ENCODE assay signal across 1 cellular context in the genomic region with DNA sequence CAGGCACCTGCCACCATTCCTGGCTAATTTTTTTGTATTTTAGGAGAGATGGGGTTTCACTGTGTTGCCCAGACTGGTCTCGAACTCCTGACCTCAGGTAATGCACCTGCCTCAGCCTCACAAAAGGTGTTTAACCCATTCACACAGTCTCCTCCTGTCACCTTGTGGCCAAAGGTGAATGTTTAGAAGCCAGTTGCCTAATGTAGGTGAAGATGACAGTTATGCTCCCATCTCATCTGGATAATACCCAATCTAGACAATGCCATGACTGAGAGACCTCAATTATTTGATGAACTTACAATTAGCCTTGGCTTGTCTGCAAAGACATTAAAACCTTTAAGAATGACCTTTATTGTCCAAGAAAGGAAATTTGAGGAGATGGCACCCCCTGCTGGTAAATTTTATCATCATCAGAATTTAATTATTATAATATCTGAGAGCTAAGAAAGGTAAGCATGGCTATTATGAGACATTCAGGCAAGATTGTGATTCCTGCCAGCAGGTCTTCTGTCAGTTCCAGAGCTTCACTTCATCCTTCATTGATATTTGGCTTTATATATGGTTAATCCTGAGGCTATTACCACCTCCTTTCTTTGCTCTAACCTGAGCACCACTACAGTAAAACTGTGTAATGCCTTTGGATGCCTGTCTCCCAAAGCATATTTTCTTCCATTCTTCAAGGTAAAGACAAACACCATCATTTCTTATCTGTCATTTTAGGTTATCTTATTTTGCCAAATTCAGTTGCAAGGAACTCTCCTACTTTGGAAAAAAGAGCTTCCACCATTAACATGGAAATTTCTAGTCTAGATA.
TF ChIP-seq lines count a peak whose summit lies in the region.

No MANE protein-coding gene starts in this region.

TF ChIP-seq in HepG2, 621 proteins besides CTCF, POLR2A, EP300 and RAD21 (continued from another document and continues in another):
- TF ChIP-seq, protein P1, sequence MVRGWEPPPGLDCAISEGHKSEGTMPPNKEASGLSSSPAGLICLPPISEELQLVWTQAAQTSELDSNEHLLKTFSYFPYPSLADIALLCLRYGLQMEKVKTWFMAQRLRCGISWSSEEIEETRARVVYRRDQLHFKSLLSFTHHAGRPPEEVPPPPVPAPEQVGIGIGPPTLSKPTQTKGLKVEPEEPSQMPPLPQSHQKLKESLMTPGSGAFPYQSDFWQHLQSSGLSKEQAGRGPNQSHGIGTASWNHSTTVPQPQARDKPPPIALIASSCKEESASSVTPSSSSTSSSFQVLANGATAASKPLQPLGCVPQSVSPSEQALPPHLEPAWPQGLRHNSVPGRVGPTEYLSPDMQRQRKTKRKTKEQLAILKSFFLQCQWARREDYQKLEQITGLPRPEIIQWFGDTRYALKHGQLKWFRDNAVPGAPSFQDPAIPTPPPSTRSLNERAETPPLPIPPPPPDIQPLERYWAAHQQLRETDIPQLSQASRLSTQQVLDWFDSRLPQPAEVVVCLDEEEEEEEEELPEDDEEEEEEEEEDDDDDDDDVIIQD (CRISPR knock-in tag; IDR thresholded peaks at IDR 0.05; ENCODE audit: low read depth), result 0 out of 2 replicates have a peak, but pooled peaks have one; percentile 17
- TF ChIP-seq ZNF883 (CRISPR knock-in tag; IDR thresholded peaks at IDR 0.05; ENCODE audit: not compliant biosample characterization) (peak; percentile 43), ZNF607 (CRISPR knock-in tag; IDR thresholded peaks at IDR 0.05; ENCODE audit: borderline replicate concordance) (no peak), STAG1 (CRISPR knock-in tag; IDR thresholded peaks at IDR 0.05) (peak; percentile 99), ZSCAN21 (CRISPR knock-in tag; IDR thresholded peaks at IDR 0.05; ENCODE audit: borderline replicate concordance) (0 out of 2 replicates have a peak, but pooled peaks have one; percentile 34), GATAD2A (CRISPR knock-in tag; IDR thresholded peaks at IDR 0.05) (0 out of 2 replicates have a peak, but pooled peaks have one; percentile 30), RBM22 (optimal IDR thresholded peaks at IDR 0.05; ENCODE audit: low read length) (no peak), ZMYM4 (CRISPR knock-in tag; IDR thresholded peaks at IDR 0.05) (peak; percentile 70), ZIK1 (CRISPR knock-in tag; IDR thresholded peaks at IDR 0.05; ENCODE audit: borderline replicate concordance, low read depth) (no peak), ZNF205 (CRISPR knock-in tag; IDR thresholded peaks at IDR 0.05) (peak; percentile 44; the same call in 1 of the 2 replicates), ZFX (CRISPR knock-in tag; IDR thresholded peaks at IDR 0.05; ENCODE audit: low read depth) (no peak), ESRRA (CRISPR knock-in tag; IDR thresholded peaks at IDR 0.05; ENCODE audit: low read depth) (peak; percentile 50; the same call in 1 of the 2 replicates), ZMYM2 (CRISPR knock-in tag; IDR thresholded peaks at IDR 0.05) (peak; percentile 82), FOXA3 (CRISPR knock-in tag; IDR thresholded peaks at IDR 0.05) (peak; percentile 6; the same call in 1 of the 2 replicates), TARDBP (CRISPR knock-in tag; IDR thresholded peaks at IDR 0.05) (0 out of 2 replicates have a peak, but pooled peaks have one; percentile 36), FOSL2 (CRISPR knock-in tag; IDR thresholded peaks at IDR 0.05) (0 out of 2 replicates have a peak, but pooled peaks have one; percentile 44), REXO4 (CRISPR knock-in tag; IDR thresholded peaks at IDR 0.05; ENCODE audit: borderline replicate concordance) (no peak), SMAD9 (CRISPR knock-in tag; IDR thresholded peaks at IDR 0.05) (peak; percentile 79; the same call in 1 of the 2 replicates), SP140L (CRISPR knock-in tag; IDR thresholded peaks at IDR 0.05; ENCODE audit: borderline replicate concordance) (peak; percentile 49; the same call in 1 of the 2 replicates), REPIN1 (CRISPR knock-in tag; IDR thresholded peaks at IDR 0.05; ENCODE audit: borderline replicate concordance, low read depth) (peak; percentile 73; the same call in 1 of the 2 replicates), NCOA1 (CRISPR knock-in tag; IDR thresholded peaks at IDR 0.05) (0 out of 2 replicates have a peak, but pooled peaks have one; percentile 47), FOXK2 (IDR thresholded peaks at IDR 0.05) (no peak), CHD2 (IDR thresholded peaks at IDR 0.05; ENCODE audit: low read depth, low read length) (no peak), ADNP (CRISPR knock-in tag; IDR thresholded peaks at IDR 0.05) (0 out of 2 replicates have a peak, but pooled peaks have one; percentile 67), MED1 (CRISPR knock-in tag; IDR thresholded peaks at IDR 0.05) (0 out of 2 replicates have a peak, but pooled peaks have one; percentile 38), ISL2 (CRISPR knock-in tag; IDR thresholded peaks at IDR 0.05) (0 out of 2 replicates have a peak, but pooled peaks have one; percentile 15), ELF3 (CRISPR knock-in tag; IDR thresholded peaks at IDR 0.05) (0 out of 2 replicates have a peak, but pooled peaks have one; percentile 31)
- TF ChIP-seq, protein P2, sequence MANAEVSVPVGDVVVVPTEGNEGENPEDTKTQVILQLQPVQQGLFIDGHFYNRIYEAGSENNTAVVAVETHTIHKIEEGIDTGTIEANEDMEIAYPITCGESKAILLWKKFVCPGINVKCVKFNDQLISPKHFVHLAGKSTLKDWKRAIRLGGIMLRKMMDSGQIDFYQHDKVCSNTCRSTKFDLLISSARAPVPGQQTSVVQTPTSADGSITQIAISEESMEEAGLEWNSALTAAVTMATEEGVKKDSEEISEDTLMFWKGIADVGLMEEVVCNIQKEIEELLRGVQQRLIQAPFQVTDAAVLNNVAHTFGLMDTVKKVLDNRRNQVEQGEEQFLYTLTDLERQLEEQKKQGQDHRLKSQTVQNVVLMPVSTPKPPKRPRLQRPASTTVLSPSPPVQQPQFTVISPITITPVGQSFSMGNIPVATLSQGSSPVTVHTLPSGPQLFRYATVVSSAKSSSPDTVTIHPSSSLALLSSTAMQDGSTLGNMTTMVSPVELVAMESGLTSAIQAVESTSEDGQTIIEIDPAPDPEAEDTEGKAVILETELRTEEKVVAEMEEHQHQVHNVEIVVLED (CRISPR knock-in tag; IDR thresholded peaks at IDR 0.05; ENCODE audit: borderline replicate concordance), result peak; percentile 36; the same call in 1 of the 2 replicates
- TF ChIP-seq, protein P3, sequence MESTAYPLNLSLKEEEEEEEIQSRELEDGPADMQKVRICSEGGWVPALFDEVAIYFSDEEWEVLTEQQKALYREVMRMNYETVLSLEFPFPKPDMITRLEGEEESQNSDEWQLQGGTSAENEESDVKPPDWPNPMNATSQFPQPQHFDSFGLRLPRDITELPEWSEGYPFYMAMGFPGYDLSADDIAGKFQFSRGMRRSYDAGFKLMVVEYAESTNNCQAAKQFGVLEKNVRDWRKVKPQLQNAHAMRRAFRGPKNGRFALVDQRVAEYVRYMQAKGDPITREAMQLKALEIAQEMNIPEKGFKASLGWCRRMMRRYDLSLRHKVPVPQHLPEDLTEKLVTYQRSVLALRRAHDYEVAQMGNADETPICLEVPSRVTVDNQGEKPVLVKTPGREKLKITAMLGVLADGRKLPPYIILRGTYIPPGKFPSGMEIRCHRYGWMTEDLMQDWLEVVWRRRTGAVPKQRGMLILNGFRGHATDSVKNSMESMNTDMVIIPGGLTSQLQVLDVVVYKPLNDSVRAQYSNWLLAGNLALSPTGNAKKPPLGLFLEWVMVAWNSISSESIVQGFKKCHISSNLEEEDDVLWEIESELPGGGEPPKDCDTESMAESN (CRISPR knock-in tag; conservative IDR thresholded peaks at IDR 0.05), result 0 out of 2 replicates have a peak, but pooled peaks have one; percentile 41
- TF ChIP-seq, protein P4, sequence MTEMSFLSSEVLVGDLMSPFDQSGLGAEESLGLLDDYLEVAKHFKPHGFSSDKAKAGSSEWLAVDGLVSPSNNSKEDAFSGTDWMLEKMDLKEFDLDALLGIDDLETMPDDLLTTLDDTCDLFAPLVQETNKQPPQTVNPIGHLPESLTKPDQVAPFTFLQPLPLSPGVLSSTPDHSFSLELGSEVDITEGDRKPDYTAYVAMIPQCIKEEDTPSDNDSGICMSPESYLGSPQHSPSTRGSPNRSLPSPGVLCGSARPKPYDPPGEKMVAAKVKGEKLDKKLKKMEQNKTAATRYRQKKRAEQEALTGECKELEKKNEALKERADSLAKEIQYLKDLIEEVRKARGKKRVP (CRISPR knock-in tag; IDR thresholded peaks at IDR 0.05), result peak in 1 of 2 experiments; percentile 43; a peak in 1 of 4 replicates
- TF ChIP-seq, protein P5, sequence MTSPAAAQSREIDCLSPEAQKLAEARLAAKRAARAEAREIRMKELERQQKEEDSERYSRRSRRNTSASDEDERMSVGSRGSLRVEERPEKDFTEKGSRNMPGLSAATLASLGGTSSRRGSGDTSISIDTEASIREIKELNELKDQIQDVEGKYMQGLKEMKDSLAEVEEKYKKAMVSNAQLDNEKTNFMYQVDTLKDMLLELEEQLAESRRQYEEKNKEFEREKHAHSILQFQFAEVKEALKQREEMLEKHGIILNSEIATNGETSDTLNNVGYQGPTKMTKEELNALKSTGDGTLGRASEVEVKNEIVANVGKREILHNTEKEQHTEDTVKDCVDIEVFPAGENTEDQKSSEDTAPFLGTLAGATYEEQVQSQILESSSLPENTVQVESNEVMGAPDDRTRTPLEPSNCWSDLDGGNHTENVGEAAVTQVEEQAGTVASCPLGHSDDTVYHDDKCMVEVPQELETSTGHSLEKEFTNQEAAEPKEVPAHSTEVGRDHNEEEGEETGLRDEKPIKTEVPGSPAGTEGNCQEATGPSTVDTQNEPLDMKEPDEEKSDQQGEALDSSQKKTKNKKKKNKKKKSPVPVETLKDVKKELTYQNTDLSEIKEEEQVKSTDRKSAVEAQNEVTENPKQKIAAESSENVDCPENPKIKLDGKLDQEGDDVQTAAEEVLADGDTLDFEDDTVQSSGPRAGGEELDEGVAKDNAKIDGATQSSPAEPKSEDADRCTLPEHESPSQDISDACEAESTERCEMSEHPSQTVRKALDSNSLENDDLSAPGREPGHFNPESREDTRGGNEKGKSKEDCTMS (CRISPR knock-in tag; conservative IDR thresholded peaks at IDR 0.05), result no peak
- TF ChIP-seq, protein P6, sequence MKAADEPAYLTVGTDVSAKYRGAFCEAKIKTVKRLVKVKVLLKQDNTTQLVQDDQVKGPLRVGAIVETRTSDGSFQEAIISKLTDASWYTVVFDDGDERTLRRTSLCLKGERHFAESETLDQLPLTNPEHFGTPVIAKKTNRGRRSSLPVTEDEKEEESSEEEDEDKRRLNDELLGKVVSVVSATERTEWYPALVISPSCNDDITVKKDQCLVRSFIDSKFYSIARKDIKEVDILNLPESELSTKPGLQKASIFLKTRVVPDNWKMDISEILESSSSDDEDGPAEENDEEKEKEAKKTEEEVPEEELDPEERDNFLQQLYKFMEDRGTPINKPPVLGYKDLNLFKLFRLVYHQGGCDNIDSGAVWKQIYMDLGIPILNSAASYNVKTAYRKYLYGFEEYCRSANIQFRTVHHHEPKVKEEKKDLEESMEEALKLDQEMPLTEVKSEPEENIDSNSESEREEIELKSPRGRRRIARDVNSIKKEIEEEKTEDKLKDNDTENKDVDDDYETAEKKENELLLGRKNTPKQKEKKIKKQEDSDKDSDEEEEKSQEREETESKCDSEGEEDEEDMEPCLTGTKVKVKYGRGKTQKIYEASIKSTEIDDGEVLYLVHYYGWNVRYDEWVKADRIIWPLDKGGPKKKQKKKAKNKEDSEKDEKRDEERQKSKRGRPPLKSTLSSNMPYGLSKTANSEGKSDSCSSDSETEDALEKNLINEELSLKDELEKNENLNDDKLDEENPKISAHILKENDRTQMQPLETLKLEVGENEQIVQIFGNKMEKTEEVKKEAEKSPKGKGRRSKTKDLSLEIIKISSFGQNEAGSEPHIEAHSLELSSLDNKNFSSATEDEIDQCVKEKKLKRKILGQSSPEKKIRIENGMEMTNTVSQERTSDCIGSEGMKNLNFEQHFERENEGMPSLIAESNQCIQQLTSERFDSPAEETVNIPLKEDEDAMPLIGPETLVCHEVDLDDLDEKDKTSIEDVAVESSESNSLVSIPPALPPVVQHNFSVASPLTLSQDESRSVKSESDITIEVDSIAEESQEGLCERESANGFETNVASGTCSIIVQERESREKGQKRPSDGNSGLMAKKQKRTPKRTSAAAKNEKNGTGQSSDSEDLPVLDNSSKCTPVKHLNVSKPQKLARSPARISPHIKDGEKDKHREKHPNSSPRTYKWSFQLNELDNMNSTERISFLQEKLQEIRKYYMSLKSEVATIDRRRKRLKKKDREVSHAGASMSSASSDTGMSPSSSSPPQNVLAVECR (CRISPR knock-in tag; IDR thresholded peaks at IDR 0.05; ENCODE audit: borderline replicate concordance), result 0 out of 2 replicates have a peak, but pooled peaks have one; percentile 27
- TF ChIP-seq, protein P7, sequence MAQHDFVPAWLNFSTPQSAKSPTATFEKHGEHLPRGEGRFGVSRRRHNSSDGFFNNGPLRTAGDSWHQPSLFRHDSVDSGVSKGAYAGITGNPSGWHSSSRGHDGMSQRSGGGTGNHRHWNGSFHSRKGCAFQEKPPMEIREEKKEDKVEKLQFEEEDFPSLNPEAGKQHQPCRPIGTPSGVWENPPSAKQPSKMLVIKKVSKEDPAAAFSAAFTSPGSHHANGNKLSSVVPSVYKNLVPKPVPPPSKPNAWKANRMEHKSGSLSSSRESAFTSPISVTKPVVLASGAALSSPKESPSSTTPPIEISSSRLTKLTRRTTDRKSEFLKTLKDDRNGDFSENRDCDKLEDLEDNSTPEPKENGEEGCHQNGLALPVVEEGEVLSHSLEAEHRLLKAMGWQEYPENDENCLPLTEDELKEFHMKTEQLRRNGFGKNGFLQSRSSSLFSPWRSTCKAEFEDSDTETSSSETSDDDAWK (CRISPR knock-in tag; IDR thresholded peaks at IDR 0.05), result no peak
- TF ChIP-seq, protein P8, sequence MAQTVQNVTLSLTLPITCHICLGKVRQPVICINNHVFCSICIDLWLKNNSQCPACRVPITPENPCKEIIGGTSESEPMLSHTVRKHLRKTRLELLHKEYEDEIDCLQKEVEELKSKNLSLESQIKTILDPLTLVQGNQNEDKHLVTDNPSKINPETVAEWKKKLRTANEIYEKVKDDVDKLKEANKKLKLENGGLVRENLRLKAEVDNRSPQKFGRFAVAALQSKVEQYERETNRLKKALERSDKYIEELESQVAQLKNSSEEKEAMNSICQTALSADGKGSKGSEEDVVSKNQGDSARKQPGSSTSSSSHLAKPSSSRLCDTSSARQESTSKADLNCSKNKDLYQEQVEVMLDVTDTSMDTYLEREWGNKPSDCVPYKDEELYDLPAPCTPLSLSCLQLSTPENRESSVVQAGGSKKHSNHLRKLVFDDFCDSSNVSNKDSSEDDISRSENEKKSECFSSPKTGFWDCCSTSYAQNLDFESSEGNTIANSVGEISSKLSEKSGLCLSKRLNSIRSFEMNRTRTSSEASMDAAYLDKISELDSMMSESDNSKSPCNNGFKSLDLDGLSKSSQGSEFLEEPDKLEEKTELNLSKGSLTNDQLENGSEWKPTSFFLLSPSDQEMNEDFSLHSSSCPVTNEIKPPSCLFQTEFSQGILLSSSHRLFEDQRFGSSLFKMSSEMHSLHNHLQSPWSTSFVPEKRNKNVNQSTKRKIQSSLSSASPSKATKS (CRISPR knock-in tag; IDR thresholded peaks at IDR 0.05), result no peak
- TF ChIP-seq, protein P9, sequence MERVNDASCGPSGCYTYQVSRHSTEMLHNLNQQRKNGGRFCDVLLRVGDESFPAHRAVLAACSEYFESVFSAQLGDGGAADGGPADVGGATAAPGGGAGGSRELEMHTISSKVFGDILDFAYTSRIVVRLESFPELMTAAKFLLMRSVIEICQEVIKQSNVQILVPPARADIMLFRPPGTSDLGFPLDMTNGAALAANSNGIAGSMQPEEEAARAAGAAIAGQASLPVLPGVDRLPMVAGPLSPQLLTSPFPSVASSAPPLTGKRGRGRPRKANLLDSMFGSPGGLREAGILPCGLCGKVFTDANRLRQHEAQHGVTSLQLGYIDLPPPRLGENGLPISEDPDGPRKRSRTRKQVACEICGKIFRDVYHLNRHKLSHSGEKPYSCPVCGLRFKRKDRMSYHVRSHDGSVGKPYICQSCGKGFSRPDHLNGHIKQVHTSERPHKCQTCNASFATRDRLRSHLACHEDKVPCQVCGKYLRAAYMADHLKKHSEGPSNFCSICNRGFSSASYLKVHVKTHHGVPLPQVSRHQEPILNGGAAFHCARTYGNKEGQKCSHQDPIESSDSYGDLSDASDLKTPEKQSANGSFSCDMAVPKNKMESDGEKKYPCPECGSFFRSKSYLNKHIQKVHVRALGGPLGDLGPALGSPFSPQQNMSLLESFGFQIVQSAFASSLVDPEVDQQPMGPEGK (CRISPR knock-in tag; IDR thresholded peaks at IDR 0.05), result no peak
